Comparison of ENCODE assay signal across 1 cellular context in the genomic region with DNA sequence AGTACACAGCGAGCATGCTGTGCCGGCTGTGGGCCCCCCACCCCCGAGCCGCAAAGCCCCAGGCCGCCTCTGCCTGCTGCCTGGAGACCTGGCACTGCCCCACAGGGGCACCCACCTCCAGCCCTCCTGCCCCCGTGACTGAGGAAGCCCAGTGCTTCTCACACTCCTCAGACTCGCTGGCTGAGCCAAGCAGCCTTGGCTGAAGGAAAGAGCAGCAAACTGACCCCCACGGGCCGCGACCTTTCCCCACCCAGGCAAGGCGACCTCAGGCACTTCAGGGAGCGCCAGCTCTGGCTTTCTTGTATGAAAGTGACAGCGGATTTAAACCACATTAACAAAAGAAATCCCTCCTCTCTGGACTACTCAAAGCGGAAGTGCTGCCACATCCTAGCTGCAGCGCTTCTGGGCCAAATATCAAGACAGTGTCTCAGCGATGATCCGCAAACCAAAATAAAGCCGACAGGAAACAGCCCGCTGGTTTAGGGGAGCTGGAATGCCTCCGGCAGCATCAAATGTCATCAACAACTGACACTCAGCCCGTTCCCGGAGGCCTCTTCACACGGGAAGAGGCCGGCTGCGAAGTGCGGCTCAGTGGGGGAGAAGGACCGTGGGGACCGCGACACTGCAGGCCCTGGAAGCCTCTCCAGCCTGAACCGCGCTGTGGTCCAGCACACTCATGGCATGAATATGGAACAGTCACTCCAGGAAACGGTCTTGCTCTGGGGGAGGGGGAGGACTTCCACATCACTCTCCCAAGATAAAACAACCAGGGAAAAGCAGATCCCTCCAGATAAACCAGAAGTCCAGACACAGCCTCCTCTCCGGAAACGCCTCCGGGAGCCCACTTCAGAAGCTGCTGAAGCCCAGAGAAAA.
TF ChIP-seq lines count a peak whose summit lies in the region.

No MANE protein-coding gene starts in this region.

TF ChIP-seq in K562, 482 proteins besides CTCF, POLR2A, EP300 and RAD21 (continued from another document and continues in another):
- TF ChIP-seq, protein P1, sequence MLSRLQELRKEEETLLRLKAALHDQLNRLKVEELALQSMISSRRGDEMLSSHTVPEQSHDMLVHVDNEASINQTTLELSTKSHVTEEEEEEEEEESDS (CRISPR knock-in tag; IDR thresholded peaks at IDR 0.05) = no peak
- TF ChIP-seq MCM5 (IDR thresholded peaks at IDR 0.05; ENCODE audit: low read depth) = no peak
- no peak for TF ChIP-seq HDAC2 (IDR thresholded peaks at IDR 0.05)
- TF ChIP-seq SREBF1 (IDR thresholded peaks at IDR 0.05; ENCODE audit: borderline replicate concordance, low read depth, low read length) = no peak
- no peak for TF ChIP-seq NR2C1 (IDR thresholded peaks at IDR 0.05)
- TF ChIP-seq NR2C1 (tag; IDR thresholded peaks at IDR 0.05) = no peak
- TF ChIP-seq, protein P2, sequence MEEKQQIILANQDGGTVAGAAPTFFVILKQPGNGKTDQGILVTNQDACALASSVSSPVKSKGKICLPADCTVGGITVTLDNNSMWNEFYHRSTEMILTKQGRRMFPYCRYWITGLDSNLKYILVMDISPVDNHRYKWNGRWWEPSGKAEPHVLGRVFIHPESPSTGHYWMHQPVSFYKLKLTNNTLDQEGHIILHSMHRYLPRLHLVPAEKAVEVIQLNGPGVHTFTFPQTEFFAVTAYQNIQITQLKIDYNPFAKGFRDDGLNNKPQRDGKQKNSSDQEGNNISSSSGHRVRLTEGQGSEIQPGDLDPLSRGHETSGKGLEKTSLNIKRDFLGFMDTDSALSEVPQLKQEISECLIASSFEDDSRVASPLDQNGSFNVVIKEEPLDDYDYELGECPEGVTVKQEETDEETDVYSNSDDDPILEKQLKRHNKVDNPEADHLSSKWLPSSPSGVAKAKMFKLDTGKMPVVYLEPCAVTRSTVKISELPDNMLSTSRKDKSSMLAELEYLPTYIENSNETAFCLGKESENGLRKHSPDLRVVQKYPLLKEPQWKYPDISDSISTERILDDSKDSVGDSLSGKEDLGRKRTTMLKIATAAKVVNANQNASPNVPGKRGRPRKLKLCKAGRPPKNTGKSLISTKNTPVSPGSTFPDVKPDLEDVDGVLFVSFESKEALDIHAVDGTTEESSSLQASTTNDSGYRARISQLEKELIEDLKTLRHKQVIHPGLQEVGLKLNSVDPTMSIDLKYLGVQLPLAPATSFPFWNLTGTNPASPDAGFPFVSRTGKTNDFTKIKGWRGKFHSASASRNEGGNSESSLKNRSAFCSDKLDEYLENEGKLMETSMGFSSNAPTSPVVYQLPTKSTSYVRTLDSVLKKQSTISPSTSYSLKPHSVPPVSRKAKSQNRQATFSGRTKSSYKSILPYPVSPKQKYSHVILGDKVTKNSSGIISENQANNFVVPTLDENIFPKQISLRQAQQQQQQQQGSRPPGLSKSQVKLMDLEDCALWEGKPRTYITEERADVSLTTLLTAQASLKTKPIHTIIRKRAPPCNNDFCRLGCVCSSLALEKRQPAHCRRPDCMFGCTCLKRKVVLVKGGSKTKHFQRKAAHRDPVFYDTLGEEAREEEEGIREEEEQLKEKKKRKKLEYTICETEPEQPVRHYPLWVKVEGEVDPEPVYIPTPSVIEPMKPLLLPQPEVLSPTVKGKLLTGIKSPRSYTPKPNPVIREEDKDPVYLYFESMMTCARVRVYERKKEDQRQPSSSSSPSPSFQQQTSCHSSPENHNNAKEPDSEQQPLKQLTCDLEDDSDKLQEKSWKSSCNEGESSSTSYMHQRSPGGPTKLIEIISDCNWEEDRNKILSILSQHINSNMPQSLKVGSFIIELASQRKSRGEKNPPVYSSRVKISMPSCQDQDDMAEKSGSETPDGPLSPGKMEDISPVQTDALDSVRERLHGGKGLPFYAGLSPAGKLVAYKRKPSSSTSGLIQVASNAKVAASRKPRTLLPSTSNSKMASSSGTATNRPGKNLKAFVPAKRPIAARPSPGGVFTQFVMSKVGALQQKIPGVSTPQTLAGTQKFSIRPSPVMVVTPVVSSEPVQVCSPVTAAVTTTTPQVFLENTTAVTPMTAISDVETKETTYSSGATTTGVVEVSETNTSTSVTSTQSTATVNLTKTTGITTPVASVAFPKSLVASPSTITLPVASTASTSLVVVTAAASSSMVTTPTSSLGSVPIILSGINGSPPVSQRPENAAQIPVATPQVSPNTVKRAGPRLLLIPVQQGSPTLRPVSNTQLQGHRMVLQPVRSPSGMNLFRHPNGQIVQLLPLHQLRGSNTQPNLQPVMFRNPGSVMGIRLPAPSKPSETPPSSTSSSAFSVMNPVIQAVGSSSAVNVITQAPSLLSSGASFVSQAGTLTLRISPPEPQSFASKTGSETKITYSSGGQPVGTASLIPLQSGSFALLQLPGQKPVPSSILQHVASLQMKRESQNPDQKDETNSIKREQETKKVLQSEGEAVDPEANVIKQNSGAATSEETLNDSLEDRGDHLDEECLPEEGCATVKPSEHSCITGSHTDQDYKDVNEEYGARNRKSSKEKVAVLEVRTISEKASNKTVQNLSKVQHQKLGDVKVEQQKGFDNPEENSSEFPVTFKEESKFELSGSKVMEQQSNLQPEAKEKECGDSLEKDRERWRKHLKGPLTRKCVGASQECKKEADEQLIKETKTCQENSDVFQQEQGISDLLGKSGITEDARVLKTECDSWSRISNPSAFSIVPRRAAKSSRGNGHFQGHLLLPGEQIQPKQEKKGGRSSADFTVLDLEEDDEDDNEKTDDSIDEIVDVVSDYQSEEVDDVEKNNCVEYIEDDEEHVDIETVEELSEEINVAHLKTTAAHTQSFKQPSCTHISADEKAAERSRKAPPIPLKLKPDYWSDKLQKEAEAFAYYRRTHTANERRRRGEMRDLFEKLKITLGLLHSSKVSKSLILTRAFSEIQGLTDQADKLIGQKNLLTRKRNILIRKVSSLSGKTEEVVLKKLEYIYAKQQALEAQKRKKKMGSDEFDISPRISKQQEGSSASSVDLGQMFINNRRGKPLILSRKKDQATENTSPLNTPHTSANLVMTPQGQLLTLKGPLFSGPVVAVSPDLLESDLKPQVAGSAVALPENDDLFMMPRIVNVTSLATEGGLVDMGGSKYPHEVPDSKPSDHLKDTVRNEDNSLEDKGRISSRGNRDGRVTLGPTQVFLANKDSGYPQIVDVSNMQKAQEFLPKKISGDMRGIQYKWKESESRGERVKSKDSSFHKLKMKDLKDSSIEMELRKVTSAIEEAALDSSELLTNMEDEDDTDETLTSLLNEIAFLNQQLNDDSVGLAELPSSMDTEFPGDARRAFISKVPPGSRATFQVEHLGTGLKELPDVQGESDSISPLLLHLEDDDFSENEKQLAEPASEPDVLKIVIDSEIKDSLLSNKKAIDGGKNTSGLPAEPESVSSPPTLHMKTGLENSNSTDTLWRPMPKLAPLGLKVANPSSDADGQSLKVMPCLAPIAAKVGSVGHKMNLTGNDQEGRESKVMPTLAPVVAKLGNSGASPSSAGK (IDR thresholded peaks at IDR 0.05) = no peak
- TF ChIP-seq, protein P3, sequence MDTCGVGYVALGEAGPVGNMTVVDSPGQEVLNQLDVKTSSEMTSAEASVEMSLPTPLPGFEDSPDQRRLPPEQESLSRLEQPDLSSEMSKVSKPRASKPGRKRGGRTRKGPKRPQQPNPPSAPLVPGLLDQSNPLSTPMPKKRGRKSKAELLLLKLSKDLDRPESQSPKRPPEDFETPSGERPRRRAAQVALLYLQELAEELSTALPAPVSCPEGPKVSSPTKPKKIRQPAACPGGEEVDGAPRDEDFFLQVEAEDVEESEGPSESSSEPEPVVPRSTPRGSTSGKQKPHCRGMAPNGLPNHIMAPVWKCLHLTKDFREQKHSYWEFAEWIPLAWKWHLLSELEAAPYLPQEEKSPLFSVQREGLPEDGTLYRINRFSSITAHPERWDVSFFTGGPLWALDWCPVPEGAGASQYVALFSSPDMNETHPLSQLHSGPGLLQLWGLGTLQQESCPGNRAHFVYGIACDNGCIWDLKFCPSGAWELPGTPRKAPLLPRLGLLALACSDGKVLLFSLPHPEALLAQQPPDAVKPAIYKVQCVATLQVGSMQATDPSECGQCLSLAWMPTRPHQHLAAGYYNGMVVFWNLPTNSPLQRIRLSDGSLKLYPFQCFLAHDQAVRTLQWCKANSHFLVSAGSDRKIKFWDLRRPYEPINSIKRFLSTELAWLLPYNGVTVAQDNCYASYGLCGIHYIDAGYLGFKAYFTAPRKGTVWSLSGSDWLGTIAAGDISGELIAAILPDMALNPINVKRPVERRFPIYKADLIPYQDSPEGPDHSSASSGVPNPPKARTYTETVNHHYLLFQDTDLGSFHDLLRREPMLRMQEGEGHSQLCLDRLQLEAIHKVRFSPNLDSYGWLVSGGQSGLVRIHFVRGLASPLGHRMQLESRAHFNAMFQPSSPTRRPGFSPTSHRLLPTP (IDR thresholded peaks at IDR 0.05; ENCODE audit: borderline replicate concordance, extremely low read depth, insufficient read length) = no peak
- TF ChIP-seq ZNF561 (CRISPR knock-in tag; conservative IDR thresholded peaks at IDR 0.05) = no peak
- TF ChIP-seq KDM5B (IDR thresholded peaks at IDR 0.05; ENCODE audit: insufficient replicate concordance, low read depth, low read length) = no peak
- TF ChIP-seq, protein P4, sequence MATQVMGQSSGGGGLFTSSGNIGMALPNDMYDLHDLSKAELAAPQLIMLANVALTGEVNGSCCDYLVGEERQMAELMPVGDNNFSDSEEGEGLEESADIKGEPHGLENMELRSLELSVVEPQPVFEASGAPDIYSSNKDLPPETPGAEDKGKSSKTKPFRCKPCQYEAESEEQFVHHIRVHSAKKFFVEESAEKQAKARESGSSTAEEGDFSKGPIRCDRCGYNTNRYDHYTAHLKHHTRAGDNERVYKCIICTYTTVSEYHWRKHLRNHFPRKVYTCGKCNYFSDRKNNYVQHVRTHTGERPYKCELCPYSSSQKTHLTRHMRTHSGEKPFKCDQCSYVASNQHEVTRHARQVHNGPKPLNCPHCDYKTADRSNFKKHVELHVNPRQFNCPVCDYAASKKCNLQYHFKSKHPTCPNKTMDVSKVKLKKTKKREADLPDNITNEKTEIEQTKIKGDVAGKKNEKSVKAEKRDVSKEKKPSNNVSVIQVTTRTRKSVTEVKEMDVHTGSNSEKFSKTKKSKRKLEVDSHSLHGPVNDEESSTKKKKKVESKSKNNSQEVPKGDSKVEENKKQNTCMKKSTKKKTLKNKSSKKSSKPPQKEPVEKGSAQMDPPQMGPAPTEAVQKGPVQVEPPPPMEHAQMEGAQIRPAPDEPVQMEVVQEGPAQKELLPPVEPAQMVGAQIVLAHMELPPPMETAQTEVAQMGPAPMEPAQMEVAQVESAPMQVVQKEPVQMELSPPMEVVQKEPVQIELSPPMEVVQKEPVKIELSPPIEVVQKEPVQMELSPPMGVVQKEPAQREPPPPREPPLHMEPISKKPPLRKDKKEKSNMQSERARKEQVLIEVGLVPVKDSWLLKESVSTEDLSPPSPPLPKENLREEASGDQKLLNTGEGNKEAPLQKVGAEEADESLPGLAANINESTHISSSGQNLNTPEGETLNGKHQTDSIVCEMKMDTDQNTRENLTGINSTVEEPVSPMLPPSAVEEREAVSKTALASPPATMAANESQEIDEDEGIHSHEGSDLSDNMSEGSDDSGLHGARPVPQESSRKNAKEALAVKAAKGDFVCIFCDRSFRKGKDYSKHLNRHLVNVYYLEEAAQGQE (CRISPR knock-in tag; IDR thresholded peaks at IDR 0.05; ENCODE audit: low read depth) = no peak
- TF ChIP-seq, protein P5, sequence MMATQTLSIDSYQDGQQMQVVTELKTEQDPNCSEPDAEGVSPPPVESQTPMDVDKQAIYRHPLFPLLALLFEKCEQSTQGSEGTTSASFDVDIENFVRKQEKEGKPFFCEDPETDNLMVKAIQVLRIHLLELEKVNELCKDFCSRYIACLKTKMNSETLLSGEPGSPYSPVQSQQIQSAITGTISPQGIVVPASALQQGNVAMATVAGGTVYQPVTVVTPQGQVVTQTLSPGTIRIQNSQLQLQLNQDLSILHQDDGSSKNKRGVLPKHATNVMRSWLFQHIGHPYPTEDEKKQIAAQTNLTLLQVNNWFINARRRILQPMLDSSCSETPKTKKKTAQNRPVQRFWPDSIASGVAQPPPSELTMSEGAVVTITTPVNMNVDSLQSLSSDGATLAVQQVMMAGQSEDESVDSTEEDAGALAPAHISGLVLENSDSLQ (IDR thresholded peaks at IDR 0.05) = no peak
- TF ChIP-seq, protein P6, sequence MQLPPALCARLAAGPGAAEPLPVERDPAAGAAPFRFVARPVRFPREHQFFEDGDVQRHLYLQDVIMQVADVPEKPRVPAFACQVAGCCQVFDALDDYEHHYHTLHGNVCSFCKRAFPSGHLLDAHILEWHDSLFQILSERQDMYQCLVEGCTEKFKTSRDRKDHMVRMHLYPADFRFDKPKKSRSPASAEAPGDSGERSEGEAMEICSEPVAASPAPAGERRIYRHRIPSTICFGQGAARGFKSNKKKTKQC (CRISPR knock-in tag; IDR thresholded peaks at IDR 0.05) = no peak
- TF ChIP-seq E2F3 (CRISPR knock-in tag; IDR thresholded peaks at IDR 0.05) = no peak
- TF ChIP-seq POLR2G (IDR thresholded peaks at IDR 0.05; ENCODE audit: low read depth, low read length) = peak; percentile 53
- no peak for TF ChIP-seq ZNF263 (CRISPR knock-in tag; IDR thresholded peaks at IDR 0.05; ENCODE audit: borderline replicate concordance)
- TF ChIP-seq CC2D1A (IDR thresholded peaks at IDR 0.05) = no peak
- no peak for TF ChIP-seq SUPT5H (IDR thresholded peaks at IDR 0.05)
- TF ChIP-seq SMARCE1 (IDR thresholded peaks at IDR 0.05) = no peak
- TF ChIP-seq RHOXF2B (CRISPR knock-in tag; conservative IDR thresholded peaks at IDR 0.05) = no peak
- TF ChIP-seq NFRKB (IDR thresholded peaks at IDR 0.05; ENCODE audit: low read depth) = no peak
- TF ChIP-seq RCOR1 (IDR thresholded peaks at IDR 0.05; ENCODE audit: borderline replicate concordance in 1 of 2, low read depth in 2 of 2, low read length in 2 of 2) = peak in 1 of 2 experiments; percentile 19; a peak in 1 of 4 replicates
- TF ChIP-seq ARID2 (IDR thresholded peaks at IDR 0.05) = no peak
- no peak for TF ChIP-seq ZNF507 (tag; conservative IDR thresholded peaks at IDR 0.05)
- TF ChIP-seq CBX5 (IDR thresholded peaks at IDR 0.05; ENCODE audit: borderline replicate concordance, low read depth) = no peak
- TF ChIP-seq ZNF140 (CRISPR knock-in tag; IDR thresholded peaks at IDR 0.05) = no peak
- no peak for TF ChIP-seq MYC (IDR thresholded peaks at IDR 0.05; ENCODE audit: low read depth, low read length)
- TF ChIP-seq MYC (CRISPR knock-in tag; IDR thresholded peaks at IDR 0.05; ENCODE audit: borderline replicate concordance, low read depth) = no peak
- TF ChIP-seq BRCA1 (IDR thresholded peaks at IDR 0.05) = no peak
- no peak for TF ChIP-seq BRCA1 (CRISPR knock-in tag; IDR thresholded peaks at IDR 0.05)
- TF ChIP-seq, protein P7, sequence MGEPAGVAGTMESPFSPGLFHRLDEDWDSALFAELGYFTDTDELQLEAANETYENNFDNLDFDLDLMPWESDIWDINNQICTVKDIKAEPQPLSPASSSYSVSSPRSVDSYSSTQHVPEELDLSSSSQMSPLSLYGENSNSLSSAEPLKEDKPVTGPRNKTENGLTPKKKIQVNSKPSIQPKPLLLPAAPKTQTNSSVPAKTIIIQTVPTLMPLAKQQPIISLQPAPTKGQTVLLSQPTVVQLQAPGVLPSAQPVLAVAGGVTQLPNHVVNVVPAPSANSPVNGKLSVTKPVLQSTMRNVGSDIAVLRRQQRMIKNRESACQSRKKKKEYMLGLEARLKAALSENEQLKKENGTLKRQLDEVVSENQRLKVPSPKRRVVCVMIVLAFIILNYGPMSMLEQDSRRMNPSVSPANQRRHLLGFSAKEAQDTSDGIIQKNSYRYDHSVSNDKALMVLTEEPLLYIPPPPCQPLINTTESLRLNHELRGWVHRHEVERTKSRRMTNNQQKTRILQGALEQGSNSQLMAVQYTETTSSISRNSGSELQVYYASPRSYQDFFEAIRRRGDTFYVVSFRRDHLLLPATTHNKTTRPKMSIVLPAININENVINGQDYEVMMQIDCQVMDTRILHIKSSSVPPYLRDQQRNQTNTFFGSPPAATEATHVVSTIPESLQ (CRISPR knock-in tag; IDR thresholded peaks at IDR 0.05) = no peak
- 0 out of 4 replicates have a peak, but pooled peaks of 1 of the 2 experiments have one; percentile 16 for TF ChIP-seq KDM4B (IDR thresholded peaks at IDR 0.05; ENCODE audit: borderline replicate concordance in 2 of 2, low read depth in 1 of 2)
- TF ChIP-seq ELF1 (tag; IDR thresholded peaks at IDR 0.05) = 0 out of 2 replicates have a peak, but pooled peaks have one; percentile 19
- no peak for TF ChIP-seq ZNF143 (CRISPR knock-in tag; IDR thresholded peaks at IDR 0.05)
